Comparison of ENCODE assay signal across 13 cellular contexts in genomic region chr15:63256433-63256884, GRCh38. TPM values are rescaled to one million over a fixed set of nuclear protein-coding genes. Genes with fewer than 3 reads are reported as not detected.
DNase-seq lines count a peak whose midpoint lies in the region; ATAC-seq and TF ChIP-seq lines count a peak whose summit lies in the region.
"Had no signal": no experiment of that assay in that cellular context is flagged by ENCODE, and none has a peak within 500 bp of the region (broad histone marks: within the 10 kb centered on the region; RNA-seq: fewer than 3 reads in every experiment).

No MANE protein-coding gene starts in this region.

- DNase-seq in CD4-positive, alpha-beta memory T cell, result no peak
- peak; percentile 43 for DNase-seq in left kidney (ENCODE audit: low read depth, low spot score)
- DNase-seq in NCI-H748 treated with DMSO at 0.1 percent for 48 hours (lab: John Stamatoyannopoulos, UW), result no peak
- no peak for DNase-seq in ascending aorta (ENCODE audit: low spot score in 2 of 2)
- DNase-seq in putamen (ENCODE audit: low spot score), result no peak
- DNase-seq: NCI-H1417 treated with DMSO at 0.1 percent for 48 hours; stimulated activated naive CD8-positive, alpha-beta T cell treated with anti-CD3 and anti-CD28 coated beads, Interleukin-15, amount 100 ng/mL, for 72 hours had no signal

- POLR2A ChIA-PET in CD4-positive, alpha-beta memory T cell (lab: Charles Lee; ENCODE audit: partially characterized antibody), result no interaction called here

- H3K9me3 ChIP-seq in CD4-positive, alpha-beta memory T cell (ENCODE audit: control insufficient read depth in 1 of 2, low read length in 2 of 2), result no peaks in the 10 kb centered on the region
- no peaks in the 10 kb centered on the region for H3K9me3 ChIP-seq in HUES6 (ENCODE audit: control insufficient read depth, insufficient read depth, low read depth, low read length)
- H3K9me3 ChIP-seq in ascending aorta, result no peaks in the 10 kb centered on the region

- H3K9me3 Mint-ChIP-seq in CD4-positive, alpha-beta memory T cell, result no peaks in the 10 kb centered on the region
- peaks cover 0 to 4% (median 0%) of the 10 kb centered on the region in 5 experiments for H3K9me3 Mint-ChIP-seq in brain
- H3K9me3 Mint-ChIP-seq: activated naive CD4-positive, alpha-beta T cell treated with anti-CD3 and anti-CD28 coated beads, Interleukin-2, amount 50 U/mL, for 72 hours; stimulated activated naive CD8-positive, alpha-beta T cell treated with anti-CD3 and anti-CD28 coated beads, Interleukin-15, amount 100 ng/mL, for 72 hours; T-helper 1 cell treated with Interleukin-12 subunit alpha and Interleukin-12 subunit beta and Interleukin-4 antibody, amounts not matched to agents 30 μg/mL and 1 μg/mL, for 36 hours had no signal

- H3K27ac Mint-ChIP-seq in CD4-positive, alpha-beta memory T cell, result peak overlapping the region in 4 of 7 donors; percentile 3 to 63 (median 55)
- H3K27ac Mint-ChIP-seq in brain, result peak overlapping the region; percentile 48 to 96 (median 68)
- H3K27ac Mint-ChIP-seq: stimulated activated naive CD8-positive, alpha-beta T cell treated with anti-CD3 and anti-CD28 coated beads, Interleukin-15, amount 100 ng/mL, for 72 hours; T-helper 1 cell treated with Interleukin-12 subunit alpha and Interleukin-12 subunit beta and Interleukin-4 antibody, amounts not matched to agents 30 μg/mL and 1 μg/mL, for 36 hours had no signal

- TF ChIP-seq CTCF in brain (conservative IDR thresholded peaks at IDR 0.05), result no peak
- no peak for TF ChIP-seq CTCF in ascending aorta (IDR thresholded peaks at IDR 0.05)

- H3K4me3 ChIP-seq in CD4-positive, alpha-beta memory T cell (ENCODE audit: low read length in 2 of 2), result no peak overlapping the region
- H3K4me3 ChIP-seq in HUES6 (ENCODE audit: low read depth, low read length), result no peak overlapping the region
- no peak overlapping the region for H3K4me3 ChIP-seq in ascending aorta

- ATAC-seq in HG03095 (IDR thresholded peaks at IDR 0.05; ENCODE audit: unreplicated experiment), result no peak
- ATAC-seq: activated naive CD4-positive, alpha-beta T cell treated with anti-CD3 and anti-CD28 coated beads, Interleukin-2, amount 50 U/mL, for 72 hours; sciatic nerve; stimulated activated naive CD8-positive, alpha-beta T cell treated with anti-CD3 and anti-CD28 coated beads, Interleukin-15, amount 100 ng/mL, for 72 hours had no signal

- H3K4me3 Mint-ChIP-seq in CD4-positive, alpha-beta memory T cell, result no peak overlapping the region
- H3K4me3 Mint-ChIP-seq in brain, result peak overlapping the region in 4 of 5 experiments; percentile 26 to 57 (median 48)
- H3K4me3 Mint-ChIP-seq: stimulated activated naive CD8-positive, alpha-beta T cell treated with anti-CD3 and anti-CD28 coated beads, Interleukin-15, amount 100 ng/mL, for 72 hours; T-helper 1 cell treated with Interleukin-12 subunit alpha and Interleukin-12 subunit beta and Interleukin-4 antibody, amounts not matched to agents 30 μg/mL and 1 μg/mL, for 36 hours had no signal

- no peaks in the 10 kb centered on the region for H3K4me1 ChIP-seq in CD4-positive, alpha-beta memory T cell (ENCODE audit: insufficient read depth, low read length)
- H3K4me1 ChIP-seq in HUES6 (ENCODE audit: control insufficient read depth, insufficient read depth, low read length), result peaks cover 25% of the 10 kb centered on the region
- peaks cover 0 to 7% of the 10 kb centered on the region in 2 donors for H3K4me1 ChIP-seq in ascending aorta

- no peak overlapping the region for H3K27ac ChIP-seq in CD4-positive, alpha-beta memory T cell (ENCODE audit: low read depth, low read length)
- peak overlapping the region; percentile 84 for H3K27ac ChIP-seq in HUES6 (ENCODE audit: low read depth, low read length)
- H3K27ac ChIP-seq in ascending aorta, result no peak overlapping the region

- H3K27me3 Mint-ChIP-seq in CD4-positive, alpha-beta memory T cell, result no peaks in the 10 kb centered on the region
- no peaks in the 10 kb centered on the region for H3K27me3 Mint-ChIP-seq in brain
- H3K27me3 Mint-ChIP-seq: stimulated activated naive CD8-positive, alpha-beta T cell treated with anti-CD3 and anti-CD28 coated beads, Interleukin-15, amount 100 ng/mL, for 72 hours had no signal

- H3K36me3 ChIP-seq in CD4-positive, alpha-beta memory T cell (ENCODE audit: insufficient read depth, low read length), result peaks cover 25% of the 10 kb centered on the region
- H3K36me3 ChIP-seq in HUES6 (ENCODE audit: control insufficient read depth, insufficient read depth, low read length) (peaks cover 28% of the 10 kb centered on the region), ascending aorta (peaks cover 15 to 28% of the 10 kb centered on the region in 2 donors)

- no peaks in the 10 kb centered on the region for H3K27me3 ChIP-seq in CD4-positive, alpha-beta memory T cell (ENCODE audit: insufficient read depth, low read length)
- no peaks in the 10 kb centered on the region for H3K27me3 ChIP-seq in HUES6 (ENCODE audit: control insufficient read depth, insufficient read depth, low read length)
- H3K27me3 ChIP-seq in ascending aorta, result no peaks in the 10 kb centered on the region

- intact Hi-C loops in CD4-positive, alpha-beta memory T cell (cut with micrococcal nuclease), result no loop called here
- intact Hi-C loops in ascending aorta (cut with DNase I), result no loop called here

- H3K36me3 Mint-ChIP-seq in CD4-positive, alpha-beta memory T cell, result peaks cover 33 to 71% of the 10 kb centered on the region in 2 donors
- H3K36me3 Mint-ChIP-seq in brain, result peaks cover 58% of the 10 kb centered on the region

- CTCF ChIA-PET in CD4-positive, alpha-beta memory T cell (lab: Charles Lee; ENCODE audit: partially characterized antibody), result no interaction called here

- H3K9ac ChIP-seq in HUES6 (ENCODE audit: low read length), result no peak overlapping the region

- H3K4me1 Mint-ChIP-seq in CD4-positive, alpha-beta memory T cell, result peaks cover 2 to 24% (median 15%) of the 10 kb centered on the region in 4 donors
- H3K4me1 Mint-ChIP-seq in brain, result peaks cover 37% of the 10 kb centered on the region

RNA-seq across cellular contexts. Expression of gene APH1B, which starts 20.9 kb away (rescaled TPM):
- total RNA-seq in CD4-positive, alpha-beta memory T cell, result 10 to 100 TPM; 23.0 to 28.4 TPM
- 10 to 100 TPM; 11.9 to 13.3 TPM for polyA plus RNA-seq in CD4-positive, alpha-beta memory T cell
- 12.2 TPM for polyA plus RNA-seq in brain (ENCODE audit: insufficient read depth, low read depth, low replicate concordance)
- 17.0 TPM for total RNA-seq in ascending aorta

Comparison
In these comparisons a context has a peak if more than half of its experiments do, and no peak if none do; other contexts are left out.
1. H3K4me3 Mint-ChIP-seq: peak in brain (4 of 5); none in CD4-positive, alpha-beta memory T cell (0 of 8).